14 cellular contexts compared by ENCODE assay signal in genomic region chr12:5184159-5184558, GRCh38.
"Had no signal": no experiment of that assay in that cellular context is flagged by ENCODE, and none has a peak within 500 bp of the region (broad histone marks: within the 10 kb centered on the region; RNA-seq: fewer than 3 reads in every experiment).

No MANE protein-coding gene starts in this region.

- H3K4me3 Mint-ChIP-seq: activated B cell treated with CpG ODN at 0.5 μM for 24 hours; activated CD8-positive, alpha-beta T cell treated with anti-CD3 and anti-CD28 coated beads for 36 hours; activated naive CD4-positive, alpha-beta T cell treated with anti-CD3 and anti-CD28 coated beads, Interleukin-2, amount 50 U/mL, for 24 hours; activated T-cell treated with anti-CD3 and anti-CD28 coated beads, Interleukin-2, amount 50 U/mL, for 4 hours; naive thymus-derived CD8-positive, alpha-beta T cell; stimulated activated effector memory CD8-positive, alpha-beta T cell treated with anti-CD3 and anti-CD28 coated beads, Interleukin-12 subunit alpha, Interleukin-12 subunit beta, amount 100 ng/mL, for 72 hours had no signal

- H3K79me2 ChIP-seq: parathyroid adenoma had no signal

- H3K4me3 ChIP-seq: adrenal gland, left lung, mucosa of descending colon had no signal

- H3K36me3 Mint-ChIP-seq: activated naive CD4-positive, alpha-beta T cell treated with anti-CD3 and anti-CD28 coated beads, Interleukin-2, amount 50 U/mL, for 24 hours; naive thymus-derived CD8-positive, alpha-beta T cell; stimulated activated effector memory CD8-positive, alpha-beta T cell treated with anti-CD3 and anti-CD28 coated beads, Interleukin-12 subunit alpha, Interleukin-12 subunit beta, amount 100 ng/mL, for 72 hours had no signal

- H3K9me3 ChIP-seq: adrenal gland, left lung, mucosa of descending colon, neutrophil had no signal

- H3K27ac ChIP-seq: adrenal gland, left lung, neutrophil, parathyroid adenoma had no signal

- H2AFZ ChIP-seq: parathyroid adenoma had no signal

- ATAC-seq: activated CD8-positive, alpha-beta T cell treated with anti-CD3 and anti-CD28 coated beads for 36 hours; activated T-cell treated with anti-CD3 and anti-CD28 coated beads, Interleukin-2, amount 50 U/mL, for 4 hours; left lung; mucosa of descending colon; naive thymus-derived CD8-positive, alpha-beta T cell; stimulated activated effector memory CD8-positive, alpha-beta T cell treated with anti-CD3 and anti-CD28 coated beads, Interleukin-12 subunit alpha, Interleukin-12 subunit beta, amount 100 ng/mL, for 72 hours had no signal

- H3K9me3 Mint-ChIP-seq: activated B cell treated with CpG ODN at 0.5 μM for 24 hours; activated CD8-positive, alpha-beta T cell treated with anti-CD3 and anti-CD28 coated beads for 36 hours; activated naive CD4-positive, alpha-beta T cell treated with anti-CD3 and anti-CD28 coated beads, Interleukin-2, amount 50 U/mL, for 24 hours; activated T-cell treated with anti-CD3 and anti-CD28 coated beads, Interleukin-2, amount 50 U/mL, for 4 hours; naive thymus-derived CD8-positive, alpha-beta T cell; stimulated activated effector memory CD8-positive, alpha-beta T cell treated with anti-CD3 and anti-CD28 coated beads, Interleukin-12 subunit alpha, Interleukin-12 subunit beta, amount 100 ng/mL, for 72 hours had no signal

- H3K27me3 ChIP-seq: adrenal gland, left lung, neutrophil had no signal

- H3K4me1 ChIP-seq: adrenal gland, left lung, parathyroid adenoma had no signal

- H3K27ac Mint-ChIP-seq: activated B cell treated with CpG ODN at 0.5 μM for 24 hours; activated CD8-positive, alpha-beta T cell treated with anti-CD3 and anti-CD28 coated beads for 36 hours; activated naive CD4-positive, alpha-beta T cell treated with anti-CD3 and anti-CD28 coated beads, Interleukin-2, amount 50 U/mL, for 24 hours; naive thymus-derived CD8-positive, alpha-beta T cell; stimulated activated effector memory CD8-positive, alpha-beta T cell treated with anti-CD3 and anti-CD28 coated beads, Interleukin-12 subunit alpha, Interleukin-12 subunit beta, amount 100 ng/mL, for 72 hours had no signal

- H3K36me3 ChIP-seq: adrenal gland, left lung, neutrophil had no signal

- H3K9ac ChIP-seq: parathyroid adenoma had no signal

- DNase-seq: activated B cell treated with CpG ODN at 0.5 μM for 24 hours; activated CD4-positive, alpha-beta T cell treated with anti-CD3 and anti-CD28 coated beads for 48 hours; activated CD8-positive, alpha-beta T cell treated with anti-CD3 and anti-CD28 coated beads for 36 hours; activated effector memory CD4-positive, alpha-beta T cell treated with Interleukin-2 at 50 U/mL for 16 hours; activated T-cell treated with anti-CD3 and anti-CD28 coated beads, Interleukin-2, amount 50 U/mL, for 4 hours; adrenal gland; islet precursor cell; left lung; mucosa of descending colon; naive thymus-derived CD8-positive, alpha-beta T cell had no signal

- H3K4me1 Mint-ChIP-seq: activated B cell treated with CpG ODN at 0.5 μM for 24 hours; activated naive CD4-positive, alpha-beta T cell treated with anti-CD3 and anti-CD28 coated beads, Interleukin-2, amount 50 U/mL, for 24 hours; naive thymus-derived CD8-positive, alpha-beta T cell; stimulated activated effector memory CD8-positive, alpha-beta T cell treated with anti-CD3 and anti-CD28 coated beads, Interleukin-12 subunit alpha, Interleukin-12 subunit beta, amount 100 ng/mL, for 72 hours had no signal
